ENCODE assay signal across 8 cellular contexts in genomic region chr17:59848778-59849177, GRCh38. TPM values are rescaled to one million over a fixed set of nuclear protein-coding genes. Genes with fewer than 3 reads are reported as not detected.
DNase-seq lines count a peak whose midpoint lies in the region; ATAC-seq, FAIRE-seq and TF ChIP-seq lines count a peak whose summit lies in the region.

No MANE protein-coding gene starts in this region.

- H2BK15ac ChIP-seq in H9 (ENCODE audit: low read depth, low read length) = no peak overlapping the region

- no peak overlapping the region for H3K4me3 ChIP-seq in lung

- no peak overlapping the region for H2AFZ ChIP-seq in H9 (ENCODE audit: low read length)

- no peak overlapping the region for H2BK5ac ChIP-seq in H9 (ENCODE audit: insufficient read length, low read length)

- H2AK5ac ChIP-seq in H9 (ENCODE audit: insufficient read length, low read length) = no peak overlapping the region

- no peaks in the 10 kb centered on the region for H3K23me2 ChIP-seq in H9 (ENCODE audit: insufficient read length, low read depth, low read length, poor library complexity, severe bottlenecking)

- TF ChIP-seq CTCF in lung (IDR thresholded peaks at IDR 0.05; ENCODE audit: control extremely low read depth, extremely low read depth) (no peak), H9 (conservative IDR thresholded peaks at IDR 0.05) (no peak), D721Med (IDR thresholded peaks at IDR 0.05; ENCODE audit: insufficient read depth, missing control alignments) (no peak)

- no peak overlapping the region for H3K9ac ChIP-seq in H9 (ENCODE audit: extremely low read depth, insufficient read length, low read length)

- no peaks in the 10 kb centered on the region for H4K20me1 ChIP-seq in H9 (ENCODE audit: control insufficient read depth, insufficient read depth, insufficient read length)

- no peak overlapping the region for H4K5ac ChIP-seq in H9 (ENCODE audit: insufficient read length, low read depth, low read length)

- no peak overlapping the region for H3K23ac ChIP-seq in H9 (ENCODE audit: insufficient read length, low read depth, low read length)

- peak overlapping the region; percentile 5 for H3K4me3 Mint-ChIP-seq in activated naive CD8-positive, alpha-beta T cell treated with anti-CD3 and anti-CD28 coated beads for 36 hours
- no peak overlapping the region; a peak in 1 of 5 replicates for H3K4me3 Mint-ChIP-seq in H9

- H3K56ac ChIP-seq in H9 (ENCODE audit: insufficient read length, low read depth, low read length) = no peak overlapping the region

- no peak overlapping the region for H3T11ph ChIP-seq in H9 (ENCODE audit: low read length)

- H3K79me1 ChIP-seq in H9 (ENCODE audit: insufficient read depth, low read depth, low read length, poor library complexity, severe bottlenecking) = no peaks in the 10 kb centered on the region

- H3K27ac ChIP-seq in lung (ENCODE audit: low read depth in 1 of 2, low read length in 1 of 2) (peak overlapping the region in 1 of 2 donors; percentile 73), H9 (ENCODE audit: insufficient read length, low read depth, low read length) (no peak overlapping the region)

- no peak overlapping the region for H3K4ac ChIP-seq in H9 (ENCODE audit: low read depth, low read length)

- DNase-seq in GM18507 (ENCODE audit: extremely low spot score, insufficient read length, low read depth) = no peak
- peak; percentile 67 for DNase-seq in activated naive CD8-positive, alpha-beta T cell treated with anti-CD3 and anti-CD28 coated beads for 36 hours
- DNase-seq in lung (ENCODE audit: low spot score) = peak; percentile 74
- DNase-seq in H9 = no peak
- DNase-seq in D721Med (ENCODE audit: insufficient read length, low spot score) = no peak
- no peak for DNase-seq in OCI-M2 (lab: John Stamatoyannopoulos, UW; ENCODE audit: unreplicated experiment)

- H2BK20ac ChIP-seq in H9 (ENCODE audit: low read depth, low read length, poor library complexity, severe bottlenecking) = no peak overlapping the region

- H3K27me3 ChIP-seq in lung (ENCODE audit: control insufficient read depth, insufficient read depth) (no peaks in the 10 kb centered on the region), H9 (ENCODE audit: insufficient read depth, low read length) (no peaks in the 10 kb centered on the region)

- H3K4me1 ChIP-seq in lung (ENCODE audit: control insufficient read depth in 2 of 2, insufficient read depth in 2 of 2, low read length in 2 of 2) = peaks cover 14 to 21% of the 10 kb centered on the region in 2 donors
- H3K4me1 ChIP-seq in H9 (ENCODE audit: insufficient read depth, low read length) = peaks cover 7% of the 10 kb centered on the region

- no peak overlapping the region for H4K91ac ChIP-seq in H9 (ENCODE audit: insufficient read length, low read depth, low read length)

- H3K79me2 ChIP-seq in H9 (ENCODE audit: insufficient read depth, low read length) = no peaks in the 10 kb centered on the region

- H3K4me1 Mint-ChIP-seq in activated naive CD8-positive, alpha-beta T cell treated with anti-CD3 and anti-CD28 coated beads for 36 hours = peaks cover 67% of the 10 kb centered on the region
- H3K4me1 Mint-ChIP-seq in H9 = peaks cover 40 to 53% of the 10 kb centered on the region in 2 experiments

- H3K9me3 Mint-ChIP-seq in activated naive CD8-positive, alpha-beta T cell treated with anti-CD3 and anti-CD28 coated beads for 36 hours = no peaks in the 10 kb centered on the region
- H3K9me3 Mint-ChIP-seq in H9 = no peaks in the 10 kb centered on the region

- peak; percentile 34 for ATAC-seq in HG03460 (IDR thresholded peaks at IDR 0.05; ENCODE audit: unreplicated experiment)
- ATAC-seq in lung (ENCODE audit: insufficient read depth, low FRiP score) = no peak
- ATAC-seq in HG03175 (IDR thresholded peaks at IDR 0.05; ENCODE audit: unreplicated experiment) = no peak

- no peak overlapping the region for H3K14ac ChIP-seq in H9 (ENCODE audit: insufficient read depth, low read length)

- H3K18ac ChIP-seq in H9 (ENCODE audit: insufficient read length, low read depth, low read length) = no peak overlapping the region

- H3K9me3 ChIP-seq in lung (ENCODE audit: control insufficient read depth in 2 of 2, insufficient read depth in 1 of 2, low read length in 1 of 2) = no peaks in the 10 kb centered on the region
- no peaks in the 10 kb centered on the region for H3K9me3 ChIP-seq in H9 (ENCODE audit: control insufficient read depth, low read depth, low read length)

- no peak overlapping the region for H4K8ac ChIP-seq in H9 (replicated peaks; ENCODE audit: insufficient read length, low read depth, low read length)

- peaks cover 2% of the 10 kb centered on the region for H3K36me3 Mint-ChIP-seq in activated naive CD8-positive, alpha-beta T cell treated with anti-CD3 and anti-CD28 coated beads for 36 hours
- H3K36me3 Mint-ChIP-seq in H9 (ENCODE audit: insufficient read depth in 1 of 3, low read depth in 3 of 3) = peaks cover 0 to 2% (median 0%) of the 10 kb centered on the region in 3 experiments; a peak in 2 of 7 replicates

- no peaks in the 10 kb centered on the region for H3K27me3 Mint-ChIP-seq in activated naive CD8-positive, alpha-beta T cell treated with anti-CD3 and anti-CD28 coated beads for 36 hours
- no peaks in the 10 kb centered on the region for H3K27me3 Mint-ChIP-seq in H9 (ENCODE audit: low read depth)

- H3K36me3 ChIP-seq in lung (ENCODE audit: control insufficient read depth in 2 of 2, insufficient read depth in 2 of 2, low read length in 2 of 2) = no peaks in the 10 kb centered on the region

- no peak overlapping the region for H2BK120ac ChIP-seq in H9 (ENCODE audit: low read depth, low read length, poor library complexity, severe bottlenecking)

- peak overlapping the region; percentile 75 for H3K27ac Mint-ChIP-seq in activated naive CD8-positive, alpha-beta T cell treated with anti-CD3 and anti-CD28 coated beads for 36 hours
- no peak overlapping the region for H3K27ac Mint-ChIP-seq in H9

- H2BK12ac ChIP-seq in H9 (ENCODE audit: insufficient read length, low read depth, low read length) = no peak overlapping the region

- WGBS in lung, 2 donors = 17 to 45% methylated on average over 7 of the region's 7 CpGs
- no CpG with 5 or more reads among the region's 7 CpGs for WGBS in H9 (ENCODE audit: extremely low coverage, insufficient read length, low lambda C conversion rate)

- no peak overlapping the region for H3K4me2 ChIP-seq in H9 (ENCODE audit: insufficient read depth, insufficient read length, low read length)

- FAIRE-seq in GM18507 (lab: Jason Lieb, UNC) (peak; percentile 70), D721Med (lab: Jason Lieb, UNC) (no peak)

RNA-seq across cellular contexts. Expression of gene TUBD1, which starts 44.0 kb away (rescaled TPM):
- total RNA-seq in activated naive CD8-positive, alpha-beta T cell treated with anti-CD3 and anti-CD28 coated beads for 36 hours = 1 to 10 TPM; 7.6 to 7.8 TPM
- 10 to 100 TPM in 1 of 2 donors, 1 to 10 TPM in 1; 5.7 to 15.3 TPM for total RNA-seq in lung
- polyA plus RNA-seq in lung = 1 to 10 TPM; 4.8 to 5.1 TPM
- 26.4 and 27.1 TPM in 2 replicates for total RNA-seq in H9 (2021)

RNA-seq across cellular contexts. Expression of gene RPS6KB1, which starts 44.1 kb away (rescaled TPM):
- total RNA-seq in activated naive CD8-positive, alpha-beta T cell treated with anti-CD3 and anti-CD28 coated beads for 36 hours = 10 to 100 TPM; 47.9 to 61.6 TPM
- total RNA-seq in lung (10 to 100 TPM; 25.1 to 59.2 TPM), H9 (2021) (28.7 and 36.1 TPM in 2 replicates)
- polyA plus RNA-seq in lung = 10 to 100 TPM in 1 of 2 donors, 1 to 10 TPM in 1; 8.7 to 10.0 TPM

Comparison
In these comparisons a context has a peak if more than half of its experiments do, and no peak if none do; other contexts are left out.
1. DNase-seq: peak in activated naive CD8-positive, alpha-beta T cell treated with anti-CD3 and anti-CD28 coated beads for 36 hours (single experiment) and lung (single experiment); none in GM18507 (single experiment), H9 (single experiment), D721Med (single experiment) and OCI-M2 (single experiment).